Comparison of ENCODE assay signal across 9 cellular contexts in the genomic region with DNA sequence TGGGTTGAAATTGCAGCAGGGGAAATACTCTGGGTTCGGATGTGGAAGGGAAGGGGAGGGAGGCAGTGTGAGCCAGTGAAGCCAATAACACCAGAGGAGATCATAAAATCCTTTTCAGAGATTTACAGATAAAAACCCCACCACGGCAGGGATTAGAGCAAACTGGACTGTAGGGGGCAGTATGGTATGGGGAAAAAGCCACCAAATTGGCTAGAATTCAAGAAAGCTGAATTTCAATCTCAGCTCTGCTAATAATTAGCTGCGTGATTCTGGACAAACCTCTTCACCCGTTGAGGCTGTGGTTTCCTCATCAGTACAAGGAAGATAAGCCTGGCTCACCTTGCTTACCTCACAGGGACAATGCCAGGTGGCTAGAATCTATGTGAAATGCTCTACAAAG.
DNase-seq lines count a peak whose midpoint lies in the region; ATAC-seq and TF ChIP-seq lines count a peak whose summit lies in the region.
"Had no signal": no experiment of that assay in that cellular context is flagged by ENCODE, and none has a peak within 500 bp of the region (broad histone marks: within the 10 kb centered on the region; RNA-seq: fewer than 3 reads in every experiment).

No MANE protein-coding gene starts in this region.

- peaks cover 9% of the 10 kb centered on the region for H3K4me1 Mint-ChIP-seq in neural progenitor cell
- H3K4me1 Mint-ChIP-seq in activated naive CD4-positive, alpha-beta T cell treated with anti-CD3 and anti-CD28 coated beads, Interleukin-2, amount 10 ng/mL, durations not matched to agents 7 days and 5 days, result no peaks in the 10 kb centered on the region
- H3K4me1 Mint-ChIP-seq: memory B cell had no signal

- H3F3A ChIP-seq in neural progenitor cell (ENCODE audit: low read depth), result no peaks in the 10 kb centered on the region

- CTCF ChIA-PET in activated naive CD4-positive, alpha-beta T cell treated with anti-CD3 and anti-CD28 coated beads, Interleukin-2, amount 10 ng/mL, durations not matched to agents 7 days and 5 days (lab: Charles Lee), result no interaction called here

- no peak overlapping the region for H3K27ac ChIP-seq in DND-41 (ENCODE audit: low read length)
- no peak overlapping the region for H3K27ac ChIP-seq in neural progenitor cell

- H2AFZ ChIP-seq in DND-41 (ENCODE audit: low read depth, low read length), result no peak overlapping the region
- no peak overlapping the region for H2AFZ ChIP-seq in neural progenitor cell (replicated peaks)

- H3K27ac Mint-ChIP-seq in neural progenitor cell, result no peak overlapping the region
- no peak overlapping the region for H3K27ac Mint-ChIP-seq in activated naive CD4-positive, alpha-beta T cell treated with anti-CD3 and anti-CD28 coated beads, Interleukin-2, amount 10 ng/mL, durations not matched to agents 7 days and 5 days
- H3K27ac Mint-ChIP-seq: memory B cell; T-helper 1 cell treated with Interleukin-12 subunit alpha and Interleukin-12 subunit beta and Interleukin-4 antibody, amounts not matched to agents 30 μg/mL and 1 μg/mL, for 36 hours had no signal

- no peaks in the 10 kb centered on the region for H3K9me3 Mint-ChIP-seq in neural progenitor cell
- H3K9me3 Mint-ChIP-seq in activated naive CD4-positive, alpha-beta T cell treated with anti-CD3 and anti-CD28 coated beads, Interleukin-2, amount 10 ng/mL, durations not matched to agents 7 days and 5 days, result no peaks in the 10 kb centered on the region
- H3K9me3 Mint-ChIP-seq: memory B cell; T-helper 1 cell treated with Interleukin-12 subunit alpha and Interleukin-12 subunit beta and Interleukin-4 antibody, amounts not matched to agents 30 μg/mL and 1 μg/mL, for 36 hours had no signal

- H3K27me3 ChIP-seq in DND-41 (ENCODE audit: insufficient read depth, low read length, poor library complexity) (no peaks in the 10 kb centered on the region), neural progenitor cell (no peaks in the 10 kb centered on the region)

- no peak overlapping the region for H3K4me3 ChIP-seq in DND-41 (ENCODE audit: low read depth in 1 of 2, low read length in 2 of 2)
- no peak overlapping the region for H3K4me3 ChIP-seq in choroid plexus epithelial cell (ENCODE audit: low read depth, low read length)
- H3K4me3 ChIP-seq in neural progenitor cell, result no peak overlapping the region

- H3K4me1 ChIP-seq in DND-41 (ENCODE audit: insufficient read depth, low read length) (no peaks in the 10 kb centered on the region), neural progenitor cell (no peaks in the 10 kb centered on the region)

- H3K9me3 ChIP-seq in DND-41 (ENCODE audit: insufficient read depth, low read length, severe bottlenecking) (no peaks in the 10 kb centered on the region), neural progenitor cell (ENCODE audit: low read depth) (no peaks in the 10 kb centered on the region)

- no peak overlapping the region for H3K9ac ChIP-seq in DND-41 (ENCODE audit: low read depth, low read length)
- H3K9ac ChIP-seq in neural progenitor cell, result no peak overlapping the region

- no peak overlapping the region for H3K4me2 ChIP-seq in DND-41 (ENCODE audit: insufficient read depth, low read length)
- H3K4me2 ChIP-seq in neural progenitor cell, result no peak overlapping the region

- no peaks in the 10 kb centered on the region for H4K20me1 ChIP-seq in DND-41 (ENCODE audit: insufficient read depth, low read length)
- no peaks in the 10 kb centered on the region for H4K20me1 ChIP-seq in neural progenitor cell (ENCODE audit: low read depth)

- ATAC-seq in DND-41 (ENCODE audit: insufficient read depth, low read depth) (no peak), GM19452 (IDR thresholded peaks at IDR 0.05; ENCODE audit: unreplicated experiment) (peak; percentile 75)

- peaks cover 56% of the 10 kb centered on the region for H3K36me3 Mint-ChIP-seq in neural progenitor cell
- H3K36me3 Mint-ChIP-seq in activated naive CD4-positive, alpha-beta T cell treated with anti-CD3 and anti-CD28 coated beads, Interleukin-2, amount 10 ng/mL, durations not matched to agents 7 days and 5 days, result no peaks in the 10 kb centered on the region
- H3K36me3 Mint-ChIP-seq: memory B cell had no signal

- no peak overlapping the region for H3K4me3 Mint-ChIP-seq in neural progenitor cell
- H3K4me3 Mint-ChIP-seq in activated naive CD4-positive, alpha-beta T cell treated with anti-CD3 and anti-CD28 coated beads, Interleukin-2, amount 10 ng/mL, durations not matched to agents 7 days and 5 days, result no peak overlapping the region
- H3K4me3 Mint-ChIP-seq: memory B cell; T-helper 1 cell treated with Interleukin-12 subunit alpha and Interleukin-12 subunit beta and Interleukin-4 antibody, amounts not matched to agents 30 μg/mL and 1 μg/mL, for 36 hours had no signal

- H3K27me3 Mint-ChIP-seq in neural progenitor cell (ENCODE audit: insufficient read depth, low read depth), result no peaks in the 10 kb centered on the region
- H3K27me3 Mint-ChIP-seq in activated naive CD4-positive, alpha-beta T cell treated with anti-CD3 and anti-CD28 coated beads, Interleukin-2, amount 10 ng/mL, durations not matched to agents 7 days and 5 days, result peaks cover 8% of the 10 kb centered on the region

- DNase-seq in DND-41, result peak; percentile 3
- DNase-seq in NCI-H2171 treated with DMSO at 0.1 percent for 48 hours (lab: John Stamatoyannopoulos, UW), result peak; percentile 36
- DNase-seq in choroid plexus epithelial cell (ENCODE audit: low read depth), result peak; percentile 62
- DNase-seq in neural progenitor cell (ENCODE audit: low spot score), result peak; percentile 44
- no peak for DNase-seq in activated naive CD4-positive, alpha-beta T cell treated with anti-CD3 and anti-CD28 coated beads, Interleukin-2, amount 10 ng/mL, durations not matched to agents 7 days and 5 days
- DNase-seq in SK-N-DZ (ENCODE audit: low spot score), result no peak

- TF ChIP-seq CTCF in DND-41 (IDR thresholded peaks at IDR 0.05; ENCODE audit: borderline replicate concordance, extremely low read depth, low read length, poor library complexity, severe bottlenecking), result peak; percentile 44
- peak; percentile 67 for TF ChIP-seq CTCF in choroid plexus epithelial cell (conservative IDR thresholded peaks at IDR 0.05; ENCODE audit: low read depth, low read length)
- TF ChIP-seq CTCF in neural progenitor cell (IDR thresholded peaks at IDR 0.05), result peak; percentile 68

- H3K36me3 ChIP-seq in DND-41 (ENCODE audit: insufficient read depth, low read length) (no peaks in the 10 kb centered on the region), neural progenitor cell (no peaks in the 10 kb centered on the region)

- H3K79me2 ChIP-seq in DND-41 (ENCODE audit: insufficient read depth, low read length), result no peaks in the 10 kb centered on the region
- H3K79me2 ChIP-seq in neural progenitor cell (ENCODE audit: low read depth), result no peaks in the 10 kb centered on the region

Comparison
In these comparisons a context has a peak if more than half of its experiments do, and no peak if none do; other contexts are left out.
1. DNase-seq: peak in DND-41 (single experiment), NCI-H2171 treated with DMSO at 0.1 percent for 48 hours (single experiment), choroid plexus epithelial cell (single experiment) and neural progenitor cell (single experiment); none in activated naive CD4-positive, alpha-beta T cell treated with anti-CD3 and anti-CD28 coated beads, Interleukin-2, amount 10 ng/mL, durations not matched to agents 7 days and 5 days (single experiment) and SK-N-DZ (single experiment).
2. Peak in every context shown above with its lines, with median percentiles within 50 percentile points of each other: CTCF ChIP-seq.